Comparison of ENCODE assay signal across 1 cellular context in genomic region chr5:147396070-147396469, GRCh38.
A peak's percentile ranks its signal among the peaks of the same experiment; 100 is the strongest.
TF ChIP-seq lines count a peak whose summit lies in the region.

No MANE protein-coding gene starts in this region.

TF ChIP-seq in H1, 55 proteins besides CTCF, POLR2A, EP300 and RAD21:
- TF ChIP-seq SIN3A (conservative IDR thresholded peaks at IDR 0.05 in 1 of 2, IDR thresholded peaks at IDR 0.05 in 1 of 2; ENCODE audit: low read depth in 1 of 2, low read length in 2 of 2) = no peak
- no peak for TF ChIP-seq SRF (IDR thresholded peaks at IDR 0.05; ENCODE audit: low read depth, low read length)
- TF ChIP-seq KDM5A (IDR thresholded peaks at IDR 0.05; ENCODE audit: low read length) = no peak
- TF ChIP-seq POLR2AphosphoS5 (IDR thresholded peaks at IDR 0.05; ENCODE audit: low read depth, low read length) = peak; percentile 65; the same call in 1 of the 2 replicates
TF ChIP-seq in H1: peak in this region for 1.
